ENCODE assay signal across 22 cellular contexts in the genomic region with DNA sequence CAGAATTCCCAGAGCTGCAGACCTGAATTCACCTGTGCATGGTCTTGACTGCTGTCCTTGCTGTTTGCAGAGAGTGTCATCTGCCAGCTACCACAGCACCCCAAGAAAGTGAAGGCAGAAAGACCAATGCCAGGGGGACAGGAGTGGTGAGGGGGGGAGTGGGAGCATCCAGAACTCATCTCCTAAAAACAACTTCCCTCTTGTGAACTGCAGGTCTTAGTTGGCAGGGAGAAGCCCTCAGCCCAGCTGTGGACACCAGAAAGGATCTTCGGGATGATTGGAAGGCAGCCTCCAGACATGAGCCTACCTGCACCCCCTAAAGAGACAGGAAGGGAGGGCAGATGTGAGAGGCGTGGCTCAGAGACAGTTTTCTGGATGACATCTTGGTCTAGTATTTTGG.
DNase-seq lines count a peak whose midpoint lies in the region; TF ChIP-seq lines count a peak whose summit lies in the region.
"Had no signal": no experiment of that assay in that cellular context is flagged by ENCODE, and none has a peak within 500 bp of the region (broad histone marks: within the 10 kb centered on the region; RNA-seq: fewer than 3 reads in every experiment).

No MANE protein-coding gene starts in this region.

- H3K4me1 Mint-ChIP-seq in activated CD4-positive, alpha-beta T cell treated with anti-CD3 and anti-CD28 coated beads, Interleukin-2, amount 10 ng/mL, durations not matched to agents 24 days and 14 days, result no peaks in the 10 kb centered on the region
- H3K4me1 Mint-ChIP-seq in nephron, result peaks cover 86% of the 10 kb centered on the region
- H3K4me1 Mint-ChIP-seq: B cell; CD4-positive, CD25-positive, alpha-beta regulatory T cell had no signal

- no peak overlapping the region for H3K27ac Mint-ChIP-seq in activated CD4-positive, alpha-beta T cell treated with anti-CD3 and anti-CD28 coated beads, Interleukin-2, amount 10 ng/mL, durations not matched to agents 24 days and 14 days
- H3K27ac Mint-ChIP-seq in nephron, result peak overlapping the region in 2 of 3 experiments; percentile 96 to 99
- H3K27ac Mint-ChIP-seq: B cell; CD4-positive, CD25-positive, alpha-beta regulatory T cell; CD8-positive, alpha-beta T cell had no signal

- intact Hi-C loops in activated CD4-positive, alpha-beta T cell treated with anti-CD3 and anti-CD28 coated beads, Interleukin-2, amount 10 ng/mL, durations not matched to agents 24 days and 14 days (cut with micrococcal nuclease), result no loop called here

- H3K36me3 ChIP-seq in skeletal muscle tissue (ENCODE audit: control insufficient read depth in 3 of 3, insufficient read depth in 3 of 3, low read length in 3 of 3), result no peaks in the 10 kb centered on the region
- H3K36me3 ChIP-seq: BLaER1 had no signal

- TF ChIP-seq CTCF in VCaP (conservative IDR thresholded peaks at IDR 0.05) (no peak), nephron (IDR thresholded peaks at IDR 0.05; ENCODE audit: unreplicated experiment in 3 of 3) (no peak)

- H3K4me3 Mint-ChIP-seq in activated CD4-positive, alpha-beta T cell treated with anti-CD3 and anti-CD28 coated beads, Interleukin-2, amount 10 ng/mL, durations not matched to agents 24 days and 14 days, result no peak overlapping the region
- H3K4me3 Mint-ChIP-seq in nephron, result no peak overlapping the region
- H3K4me3 Mint-ChIP-seq: B cell; CD4-positive, CD25-positive, alpha-beta regulatory T cell; CD8-positive, alpha-beta T cell had no signal

- no peak overlapping the region for H3K4me3 ChIP-seq in skeletal muscle tissue (ENCODE audit: low read length in 3 of 3)
- H3K4me3 ChIP-seq: BLaER1, GM12878, GM23248 had no signal

- peaks cover 0 to 2% (median 0%) of the 10 kb centered on the region in 3 donors for H3K27me3 ChIP-seq in skeletal muscle tissue (ENCODE audit: control insufficient read depth in 3 of 3, insufficient read depth in 3 of 3, low read length in 3 of 3)
- H3K27me3 ChIP-seq: BLaER1 had no signal

- no peaks in the 10 kb centered on the region for H3K9me3 ChIP-seq in skeletal muscle tissue (ENCODE audit: control insufficient read depth in 3 of 3, low read length in 3 of 3)
- H3K9me3 ChIP-seq: BLaER1, Caco-2 had no signal

- peaks cover 8 to 17% (median 14%) of the 10 kb centered on the region in 3 donors for H3K4me1 ChIP-seq in skeletal muscle tissue (ENCODE audit: control insufficient read depth in 3 of 3, insufficient read depth in 3 of 3, low read length in 3 of 3)
- H3K4me1 ChIP-seq: BLaER1, Caco-2 had no signal

- H3K36me3 Mint-ChIP-seq in activated CD4-positive, alpha-beta T cell treated with anti-CD3 and anti-CD28 coated beads, Interleukin-2, amount 10 ng/mL, durations not matched to agents 24 days and 14 days (ENCODE audit: low read depth), result no peaks in the 10 kb centered on the region
- no peaks in the 10 kb centered on the region for H3K36me3 Mint-ChIP-seq in nephron (ENCODE audit: low read depth)
- H3K36me3 Mint-ChIP-seq: CD4-positive, CD25-positive, alpha-beta regulatory T cell; CD8-positive, alpha-beta T cell had no signal

- peak; percentile 33 for DNase-seq in activated CD4-positive, alpha-beta T cell treated with anti-CD3 and anti-CD28 coated beads, Interleukin-2, amount 10 ng/mL, durations not matched to agents 24 days and 14 days
- DNase-seq in activated CD4-positive, alpha-beta T cell treated with anti-CD3 and anti-CD28 coated beads for 4 hours, result no peak
- DNase-seq in T-helper 9 cell (no peak), T-helper 2 cell (no peak)
- DNase-seq: Caco-2; CD4-positive, CD25-positive, alpha-beta regulatory T cell; CD8-positive, alpha-beta T cell; DMS153; DMS79; EL; GDM1; GM23248; H7; HCEC 1CT had no signal

- H3K27me3 Mint-ChIP-seq in activated CD4-positive, alpha-beta T cell treated with anti-CD3 and anti-CD28 coated beads, Interleukin-2, amount 10 ng/mL, durations not matched to agents 24 days and 14 days, result peaks cover 1% of the 10 kb centered on the region
- H3K27me3 Mint-ChIP-seq in nephron (ENCODE audit: low read depth), result peaks cover 9% of the 10 kb centered on the region
- H3K27me3 Mint-ChIP-seq: B cell had no signal

- H3K27ac ChIP-seq in VCaP (peak overlapping the region; percentile 30), skeletal muscle tissue (ENCODE audit: low read depth, low read length) (peak overlapping the region; percentile 16)
- H3K27ac ChIP-seq: 22Rv1, BLaER1, C4-2B, GM23248 had no signal

- H3K9me3 Mint-ChIP-seq in activated CD4-positive, alpha-beta T cell treated with anti-CD3 and anti-CD28 coated beads, Interleukin-2, amount 10 ng/mL, durations not matched to agents 24 days and 14 days, result no peaks in the 10 kb centered on the region
- no peaks in the 10 kb centered on the region for H3K9me3 Mint-ChIP-seq in nephron
- H3K9me3 Mint-ChIP-seq: CD8-positive, alpha-beta T cell had no signal

- H3K9ac ChIP-seq in skeletal muscle tissue (ENCODE audit: low read depth in 1 of 3, low read length in 3 of 3), result no peak overlapping the region
- H3K9ac ChIP-seq: BLaER1, GM23248 had no signal
